Comparison of ENCODE assay signal across 10 cellular contexts in genomic region chr14:54503476-54503875, GRCh38. TPM values are rescaled to one million over a fixed set of nuclear protein-coding genes. Genes with fewer than 3 reads are reported as not detected.
DNase-seq lines count a peak whose midpoint lies in the region; ATAC-seq, FAIRE-seq and TF ChIP-seq lines count a peak whose summit lies in the region.
"Had no signal": no experiment of that assay in that cellular context is flagged by ENCODE, and none has a peak within 500 bp of the region (broad histone marks: within the 10 kb centered on the region; RNA-seq: fewer than 3 reads in every experiment).

No MANE protein-coding gene starts in this region.

- H3K27me3 ChIP-seq in Caco-2 (replicated peaks; ENCODE audit: control insufficient read depth, insufficient read depth, low read length) (no peaks in the 10 kb centered on the region), lower lobe of right lung (ENCODE audit: low read depth) (no peaks in the 10 kb centered on the region)

- no peak overlapping the region for H3K4me3 ChIP-seq in Caco-2 (ENCODE audit: low read depth, low read length)
- H3K4me3 ChIP-seq in astrocyte of the spinal cord (ENCODE audit: low read depth, low read length): no peak overlapping the region
- no peak overlapping the region for H3K4me3 ChIP-seq in lower lobe of right lung

- H3K4me1 ChIP-seq in Caco-2 (no peaks in the 10 kb centered on the region), lower lobe of right lung (peaks cover 4% of the 10 kb centered on the region)

- POLR2A ChIA-PET in Caco-2 (lab: Charles Lee): no interaction called here

- H3K9me3 ChIP-seq in Caco-2 (no peaks in the 10 kb centered on the region), lower lobe of right lung (no peaks in the 10 kb centered on the region)

- TF ChIP-seq CTCF in Caco-2 (IDR thresholded peaks at IDR 0.05; ENCODE audit: insufficient read depth in 1 of 2, low read depth in 1 of 2, low read length in 1 of 2, severe bottlenecking in 1 of 2, unreplicated experiment in 1 of 2) (peak; percentile 9 to 60), astrocyte of the spinal cord (IDR thresholded peaks at IDR 0.05; ENCODE audit: low read depth, low read length) (peak; percentile 59), lower lobe of right lung (IDR thresholded peaks at IDR 0.05) (no peak)

- intact Hi-C loops in Caco-2 (cut with micrococcal nuclease; ENCODE audit: unreplicated experiment) (no loop called here), lower lobe of right lung (cut with DNase I) (no loop called here)

- DNase-seq in Caco-2 (peak in 1 of 2 experiments; percentile 38), HTR-8/SVneo (ENCODE audit: insufficient read length, low spot score) (peak; percentile 40), astrocyte of the spinal cord (ENCODE audit: low read depth, low spot score) (peak; percentile 43), lower lobe of right lung (no peak), NCI-H2171 (lab: John Stamatoyannopoulos, UW) (no peak), C1 segment of cervical spinal cord (lab: John Stamatoyannopoulos, UW) (no peak), NCI-H2081 treated with DMSO at 0.1 percent for 48 hours (lab: John Stamatoyannopoulos, UW) (no peak)
- DNase-seq in activated CD4-positive, alpha-beta T cell treated with anti-CD3 and anti-CD28 coated beads, Interleukin-2, amount 50 U/mL, for 1 hour: no peak
- DNase-seq: right cardiac atrium had no signal

- in situ Hi-C loops in astrocyte of the spinal cord (cut with HindIII; ENCODE audit: low sequenced_read_pairs): no loop called here

- H3K27me3 Mint-ChIP-seq in Caco-2 (ENCODE audit: insufficient read depth, unreplicated experiment): peaks cover 2% of the 10 kb centered on the region

- no peak overlapping the region for H3K4me3 Mint-ChIP-seq in Caco-2 (ENCODE audit: unreplicated experiment)
- H3K4me3 Mint-ChIP-seq: IgD-negative memory B cell had no signal

- H3K4me1 Mint-ChIP-seq in Caco-2 (ENCODE audit: low read depth, unreplicated experiment): peaks cover 2% of the 10 kb centered on the region
- H3K4me1 Mint-ChIP-seq: IgD-negative memory B cell had no signal

- peak; percentile 98 for FAIRE-seq in HTR-8/SVneo (lab: Jason Lieb, UNC)

- H3K36me3 Mint-ChIP-seq in Caco-2 (ENCODE audit: insufficient read depth, unreplicated experiment): no peaks in the 10 kb centered on the region
- H3K36me3 Mint-ChIP-seq: IgD-negative memory B cell had no signal

- no peaks in the 10 kb centered on the region for H3K36me3 ChIP-seq in Caco-2 (ENCODE audit: control insufficient read depth, insufficient read depth, low read length)
- no peaks in the 10 kb centered on the region for H3K36me3 ChIP-seq in lower lobe of right lung

- no peak overlapping the region for H3K27ac Mint-ChIP-seq in Caco-2 (ENCODE audit: unreplicated experiment)
- H3K27ac Mint-ChIP-seq: IgD-negative memory B cell had no signal

- no peak overlapping the region for H3K27ac ChIP-seq in lower lobe of right lung

- peaks cover 4% of the 10 kb centered on the region for H3K9me3 Mint-ChIP-seq in Caco-2 (ENCODE audit: unreplicated experiment)
- H3K9me3 Mint-ChIP-seq: IgD-negative memory B cell had no signal

- no TSS peak for BruUV-seq in Caco-2 (replicated peaks; lab: Mats Ljungman, UMichigan)

- CTCF ChIA-PET in Caco-2 (lab: Charles Lee): interaction anchor here (1.6 kb wide), 1 partner anchor 270 kb away, joined by 4 read pairs; no protein-coding TSS in a partner anchor

- ATAC-seq in lower lobe of right lung: peak; percentile 65 to 72

RNA-seq across cellular contexts. Expression of gene CGRRF1, which starts 6.2 kb away (rescaled TPM):
- total RNA-seq in Caco-2 (2022) (12.0 and 12.3 TPM in 2 replicates), lower lobe of right lung (19.1 TPM)

RNA-seq across cellular contexts. Expression of gene GMFB, which starts 14.7 kb away (rescaled TPM):
- total RNA-seq in Caco-2 (2022) (65.5 and 67.4 TPM in 2 replicates), lower lobe of right lung (41.4 TPM)

Comparison
In these comparisons a context has a peak if more than half of its experiments do, and no peak if none do; other contexts are left out.
1. DNase-seq: peak in HTR-8/SVneo (single experiment) and astrocyte of the spinal cord (single experiment); none in lower lobe of right lung (single experiment), NCI-H2171 (single experiment), C1 segment of cervical spinal cord (0 of 14), activated CD4-positive, alpha-beta T cell treated with anti-CD3 and anti-CD28 coated beads, Interleukin-2, amount 50 U/mL, for 1 hour (single experiment) and NCI-H2081 treated with DMSO at 0.1 percent for 48 hours (single experiment).